ENCODE assay signal across 1 cellular context in genomic region chr11:61295596-61295926, GRCh38.
TF ChIP-seq lines count a peak whose summit lies in the region.

No MANE protein-coding gene starts in this region.

TF ChIP-seq in HepG2, 621 proteins besides CTCF, POLR2A, EP300 and RAD21 (continued from another document):
- TF ChIP-seq ZNF280D (CRISPR knock-in tag; IDR thresholded peaks at IDR 0.05) (0 out of 2 replicates have a peak, but pooled peaks have one; percentile 21), YEATS2 (CRISPR knock-in tag; IDR thresholded peaks at IDR 0.05; ENCODE audit: borderline replicate concordance) (no peak), ZNF512 (CRISPR knock-in tag; IDR thresholded peaks at IDR 0.05) (no peak), ZNF788 (CRISPR knock-in tag; IDR thresholded peaks at IDR 0.05; ENCODE audit: borderline replicate concordance) (peak; percentile 75; the same call in 1 of the 2 replicates), ZFAT (CRISPR knock-in tag; conservative IDR thresholded peaks at IDR 0.05) (no peak), ASH2L (IDR thresholded peaks at IDR 0.05; ENCODE audit: insufficient read length, low read depth, low read length) (peak; percentile 3), ZBTB10 (CRISPR knock-in tag; IDR thresholded peaks at IDR 0.05; ENCODE audit: borderline replicate concordance) (0 out of 2 replicates have a peak, but pooled peaks have one; percentile 6), SMC3 (IDR thresholded peaks at IDR 0.05; ENCODE audit: low read length) (no peak), KDM5B (CRISPR knock-in tag; IDR thresholded peaks at IDR 0.05; ENCODE audit: borderline replicate concordance) (0 out of 2 replicates have a peak, but pooled peaks have one; percentile 4), ZNF235 (CRISPR knock-in tag; IDR thresholded peaks at IDR 0.05; ENCODE audit: borderline replicate concordance) (0 out of 2 replicates have a peak, but pooled peaks have one; percentile 15), PHF21A (CRISPR knock-in tag; IDR thresholded peaks at IDR 0.05) (peak; percentile 50; the same call in 1 of the 2 replicates), ZNF329 (CRISPR knock-in tag; IDR thresholded peaks at IDR 0.05; ENCODE audit: low read depth) (0 out of 2 replicates have a peak, but pooled peaks have one; percentile 18), NR0B2 (CRISPR knock-in tag; IDR thresholded peaks at IDR 0.05) (0 out of 2 replicates have a peak, but pooled peaks have one; percentile 12), HIVEP1 (CRISPR knock-in tag; IDR thresholded peaks at IDR 0.05) (0 out of 2 replicates have a peak, but pooled peaks have one; percentile 14), TEAD3 (CRISPR knock-in tag; optimal IDR thresholded peaks at IDR 0.05; ENCODE audit: borderline replicate concordance) (peak; percentile 10), ZNF292 (CRISPR knock-in tag; IDR thresholded peaks at IDR 0.05; ENCODE audit: borderline replicate concordance, low read depth) (peak; percentile 57; the same call in 1 of the 2 replicates), ZC3H4 (CRISPR knock-in tag; IDR thresholded peaks at IDR 0.05; ENCODE audit: borderline replicate concordance) (no peak), ZNF879 (CRISPR knock-in tag; IDR thresholded peaks at IDR 0.05) (no peak), ZNF317 (CRISPR knock-in tag; IDR thresholded peaks at IDR 0.05) (peak; percentile 7; the same call in 1 of the 2 replicates), RXRA (CRISPR knock-in tag; IDR thresholded peaks at IDR 0.05) (0 out of 2 replicates have a peak, but pooled peaks have one; percentile 55)
